8 cellular contexts compared by ENCODE assay signal in the genomic region with DNA sequence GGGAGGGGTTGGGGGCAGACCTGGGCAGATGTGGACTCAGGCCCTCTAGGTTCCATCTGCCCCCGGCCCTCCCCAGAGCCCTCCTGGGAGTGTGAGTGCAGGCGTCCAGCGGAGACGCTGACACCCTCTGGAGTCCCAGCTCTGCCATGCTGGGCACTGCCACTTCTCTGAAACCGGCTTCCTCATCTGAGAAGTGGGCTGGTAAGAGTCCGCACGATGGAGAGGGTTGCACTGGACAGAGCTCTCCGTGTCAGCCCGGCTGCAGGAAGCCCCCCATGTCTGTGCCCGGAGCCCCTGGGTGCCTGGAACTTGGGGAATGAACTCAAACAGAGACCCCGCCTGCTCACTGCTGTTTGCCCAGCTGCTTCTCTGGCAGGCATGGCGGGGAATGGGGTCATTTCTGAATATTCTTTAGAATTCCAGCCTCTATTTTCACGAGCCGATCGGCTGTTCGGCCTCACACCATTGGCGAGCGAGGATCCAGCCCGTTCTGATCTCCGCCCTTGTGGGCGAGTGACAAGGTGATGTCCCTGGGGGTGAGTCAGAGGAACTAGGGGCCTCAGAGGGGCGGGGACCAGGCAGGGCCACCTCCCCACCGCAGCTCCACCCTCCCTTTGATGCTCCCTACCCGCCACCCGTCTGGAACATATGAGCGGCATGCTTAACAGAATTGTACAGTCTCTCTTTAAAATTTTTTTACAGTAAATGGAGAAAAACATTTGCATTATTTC. TPM values are rescaled to one million over a fixed set of nuclear protein-coding genes. Genes with fewer than 3 reads are reported as not detected.
A peak's percentile ranks its signal among the peaks of the same experiment; 100 is the strongest.
DNase-seq lines count a peak whose midpoint lies in the region; ATAC-seq and TF ChIP-seq lines count a peak whose summit lies in the region.

No MANE protein-coding gene starts in this region.

- H3K4me1 ChIP-seq in Panc1 (ENCODE audit: control insufficient read depth, insufficient read depth, low read length) (peaks cover 8% of the 10 kb centered on the region), smooth muscle cell (ENCODE audit: low read depth) (peaks cover 16% of the 10 kb centered on the region)

- H2AFZ ChIP-seq in smooth muscle cell (ENCODE audit: low read depth), result peak overlapping the region; percentile 11

- peak in 6 of 10 experiments; percentile 11 to 51 (median 27) for DNase-seq in CD4-positive, alpha-beta T cell
- DNase-seq in Panc1 (ENCODE audit: low read depth, low spot score) (no peak), smooth muscle cell (lab: John Stamatoyannopoulos, UW; ENCODE audit: unreplicated experiment) (no peak), globus pallidus (ENCODE audit: low spot score) (no peak), caudate nucleus (lab: John Stamatoyannopoulos, UW) (no peak)
- peak; percentile 44 for DNase-seq in activated T-helper 1 cell treated with anti-CD3 and anti-CD28 coated beads, Interleukin-12 subunit alpha, Interleukin-12 subunit beta, Interleukin-2, Interleukin-4 antibody, amounts not matched to agents 30 ng/mL and 10 ng/mL and 1 ng/mL, durations not matched to agents 14 hours and 24 hours and 36 hours (ENCODE audit: low spot score)

- no peak overlapping the region for H3K4me3 Mint-ChIP-seq in CD4-positive, alpha-beta T cell
- H3K4me3 Mint-ChIP-seq in activated T-helper 1 cell treated with anti-CD3 and anti-CD28 coated beads, Interleukin-12 subunit alpha, Interleukin-12 subunit beta, Interleukin-2, Interleukin-4 antibody, amounts not matched to agents 30 ng/mL and 10 ng/mL and 1 ng/mL, durations not matched to agents 14 hours and 24 hours and 36 hours, result peak overlapping the region; percentile 40

- peak overlapping the region; percentile 83 for H3K4me2 ChIP-seq in smooth muscle cell

- ATAC-seq in CD4-positive, alpha-beta T cell (ENCODE audit: poor library complexity), result peak; percentile 48
- ATAC-seq in Panc1 (0 out of 2 replicates have a peak, but pooled peaks have one; percentile 19), HG02973 (IDR thresholded peaks at IDR 0.05; ENCODE audit: unreplicated experiment) (no peak), HG02678 (IDR thresholded peaks at IDR 0.05; ENCODE audit: unreplicated experiment) (no peak)

- no peak for TF ChIP-seq CTCF in CD4-positive, alpha-beta T cell (IDR thresholded peaks at IDR 0.05)
- TF ChIP-seq CTCF in Panc1 (IDR thresholded peaks at IDR 0.05) (no peak), smooth muscle cell (IDR thresholded peaks at IDR 0.05; ENCODE audit: borderline replicate concordance, insufficient read depth, poor library complexity, severe bottlenecking) (no peak)

- H3K9ac ChIP-seq in smooth muscle cell (ENCODE audit: low read depth), result peak overlapping the region; percentile 1

- intact Hi-C loops in CD4-positive, alpha-beta T cell (cut with DNase I, micrococcal nuclease), result no loop called here
- intact Hi-C loops in Panc1 (cut with micrococcal nuclease; ENCODE audit: unreplicated experiment), result no loop called here
- intact Hi-C loops in activated T-helper 1 cell treated with anti-CD3 and anti-CD28 coated beads, Interleukin-12 subunit alpha, Interleukin-12 subunit beta, Interleukin-2, Interleukin-4 antibody, amounts not matched to agents 30 ng/mL and 10 ng/mL and 1 ng/mL, durations not matched to agents 14 hours and 24 hours and 36 hours (cut with micrococcal nuclease), result loop anchor here (1.0 to 5.0 kb wide), 4 partner anchors 21 to 100 kb away; no protein-coding TSS in a partner anchor

- H3K79me2 ChIP-seq in smooth muscle cell (ENCODE audit: low read depth), result no peaks in the 10 kb centered on the region

- peaks cover 6% of the 10 kb centered on the region for H3F3A ChIP-seq in smooth muscle cell (ENCODE audit: low read depth)

- no peaks in the 10 kb centered on the region for H4K20me1 ChIP-seq in smooth muscle cell (ENCODE audit: low read depth)

- no peaks in the 10 kb centered on the region for H3K36me3 Mint-ChIP-seq in CD4-positive, alpha-beta T cell (ENCODE audit: low read depth)
- H3K36me3 Mint-ChIP-seq in activated T-helper 1 cell treated with anti-CD3 and anti-CD28 coated beads, Interleukin-12 subunit alpha, Interleukin-12 subunit beta, Interleukin-2, Interleukin-4 antibody, amounts not matched to agents 30 ng/mL and 10 ng/mL and 1 ng/mL, durations not matched to agents 14 hours and 24 hours and 36 hours (ENCODE audit: low read depth), result no peaks in the 10 kb centered on the region

- no peak overlapping the region for H3K27ac Mint-ChIP-seq in CD4-positive, alpha-beta T cell
- peak overlapping the region; percentile 44 for H3K27ac Mint-ChIP-seq in activated T-helper 1 cell treated with anti-CD3 and anti-CD28 coated beads, Interleukin-12 subunit alpha, Interleukin-12 subunit beta, Interleukin-2, Interleukin-4 antibody, amounts not matched to agents 30 ng/mL and 10 ng/mL and 1 ng/mL, durations not matched to agents 14 hours and 24 hours and 36 hours

- H3K4me3 ChIP-seq in Panc1 (ENCODE audit: low read depth in 2 of 2, low read length in 2 of 2) (no peak overlapping the region), smooth muscle cell (peak overlapping the region; percentile 30)

- no TSS peak for BruUV-seq in Panc1 (replicated peaks; lab: Mats Ljungman, UMichigan)

- peaks cover 15% of the 10 kb centered on the region for H3K27me3 ChIP-seq in CD4-positive, alpha-beta T cell (ENCODE audit: control insufficient read depth, insufficient read depth, low read length)
- H3K27me3 ChIP-seq in Panc1 (ENCODE audit: control insufficient read depth, insufficient read depth, low read length), result no peaks in the 10 kb centered on the region
- H3K27me3 ChIP-seq in smooth muscle cell (ENCODE audit: low read depth), result no peaks in the 10 kb centered on the region

- H3K36me3 ChIP-seq in Panc1 (ENCODE audit: control insufficient read depth, insufficient read depth, low read length) (no peaks in the 10 kb centered on the region), smooth muscle cell (ENCODE audit: low read depth) (no peaks in the 10 kb centered on the region)

- H3K27ac ChIP-seq in CD4-positive, alpha-beta T cell (ENCODE audit: low read depth, low read length), result no peak overlapping the region
- H3K27ac ChIP-seq in Panc1 (ENCODE audit: low read length), result no peak overlapping the region
- H3K27ac ChIP-seq in smooth muscle cell (ENCODE audit: low read depth), result peak overlapping the region; percentile 70
- no peak overlapping the region for H3K27ac ChIP-seq in caudate nucleus (ENCODE audit: low read depth, low read length)

- WGBS in smooth muscle cell (ENCODE audit: low lambda C conversion rate), result 43% methylated on average over 26 of the region's 26 CpGs

- POLR2A ChIA-PET in CD4-positive, alpha-beta T cell (lab: Charles Lee), result no interaction called here
- POLR2A ChIA-PET in Panc1 (lab: Charles Lee), result no interaction called here

- H3K27me3 Mint-ChIP-seq in CD4-positive, alpha-beta T cell, result peaks cover 14% of the 10 kb centered on the region
- peaks cover 7% of the 10 kb centered on the region for H3K27me3 Mint-ChIP-seq in activated T-helper 1 cell treated with anti-CD3 and anti-CD28 coated beads, Interleukin-12 subunit alpha, Interleukin-12 subunit beta, Interleukin-2, Interleukin-4 antibody, amounts not matched to agents 30 ng/mL and 10 ng/mL and 1 ng/mL, durations not matched to agents 14 hours and 24 hours and 36 hours (ENCODE audit: insufficient read depth)

- CTCF ChIA-PET in CD4-positive, alpha-beta T cell (lab: Charles Lee), result no interaction called here
- CTCF ChIA-PET in Panc1 (lab: Charles Lee), result no interaction called here

- H3K9me3 ChIP-seq in CD4-positive, alpha-beta T cell (ENCODE audit: control insufficient read depth, low read length), result no peaks in the 10 kb centered on the region
- H3K9me3 ChIP-seq in Panc1 (ENCODE audit: control insufficient read depth, insufficient read depth, low read depth, low read length) (no peaks in the 10 kb centered on the region), smooth muscle cell (replicated peaks; ENCODE audit: low read depth) (no peaks in the 10 kb centered on the region)

- H3K9me3 Mint-ChIP-seq in CD4-positive, alpha-beta T cell, result no peaks in the 10 kb centered on the region
- no peaks in the 10 kb centered on the region for H3K9me3 Mint-ChIP-seq in activated T-helper 1 cell treated with anti-CD3 and anti-CD28 coated beads, Interleukin-12 subunit alpha, Interleukin-12 subunit beta, Interleukin-2, Interleukin-4 antibody, amounts not matched to agents 30 ng/mL and 10 ng/mL and 1 ng/mL, durations not matched to agents 14 hours and 24 hours and 36 hours

- H3K4me1 Mint-ChIP-seq in CD4-positive, alpha-beta T cell (ENCODE audit: low read depth), result no peaks in the 10 kb centered on the region
- H3K4me1 Mint-ChIP-seq in activated T-helper 1 cell treated with anti-CD3 and anti-CD28 coated beads, Interleukin-12 subunit alpha, Interleukin-12 subunit beta, Interleukin-2, Interleukin-4 antibody, amounts not matched to agents 30 ng/mL and 10 ng/mL and 1 ng/mL, durations not matched to agents 14 hours and 24 hours and 36 hours (ENCODE audit: low read depth), result peaks cover 13% of the 10 kb centered on the region

- in situ Hi-C loops in Panc1 (cut with HindIII; ENCODE audit: low pct_unique_long_range_greater_than_20kb, low sequenced_read_pairs), result no loop called here

RNA-seq across cellular contexts. Expression of a gene that starts 47.8 kb away (rescaled TPM):
- total RNA-seq in CD4-positive, alpha-beta T cell, result not detected
- total RNA-seq in Panc1 (2021; ENCODE audit: unreplicated experiment), result 53.2 TPM
- 45.6 TPM for polyA plus RNA-seq in Panc1 (2012; ENCODE audit: insufficient read length)
- total RNA-seq in activated T-helper 1 cell treated with anti-CD3 and anti-CD28 coated beads, Interleukin-12 subunit alpha, Interleukin-12 subunit beta, Interleukin-2, Interleukin-4 antibody, amounts not matched to agents 30 ng/mL and 10 ng/mL and 1 ng/mL, durations not matched to agents 14 hours and 24 hours and 36 hours, result not detected in 2 replicates
- total RNA-seq in smooth muscle cell, result 1.6 and 1.9 TPM in 2 replicates
- polyA plus RNA-seq in smooth muscle cell, result 9.2 and 9.4 TPM in 2 replicates

Comparison
In these comparisons a context has a peak if more than half of its experiments do, and no peak if none do; other contexts are left out.
1. ATAC-seq: peak in CD4-positive, alpha-beta T cell (single experiment) and Panc1 (single experiment); none in HG02973 (single experiment) and HG02678 (single experiment).
2. DNase-seq: peak in CD4-positive, alpha-beta T cell (6 of 10) and activated T-helper 1 cell treated with anti-CD3 and anti-CD28 coated beads, Interleukin-12 subunit alpha, Interleukin-12 subunit beta, Interleukin-2, Interleukin-4 antibody, amounts not matched to agents 30 ng/mL and 10 ng/mL and 1 ng/mL, durations not matched to agents 14 hours and 24 hours and 36 hours (single experiment); none in Panc1 (single experiment), smooth muscle cell (single experiment), globus pallidus (single experiment) and caudate nucleus (0 of 61).
3. RNA of a gene that starts 47.8 kb away (total RNA-seq): 53.2 TPM in Panc1 (single experiment); 1.6 to 1.9 TPM in smooth muscle cell, not detected in CD4-positive, alpha-beta T cell and not detected in activated T-helper 1 cell treated with anti-CD3 and anti-CD28 coated beads, Interleukin-12 subunit alpha, Interleukin-12 subunit beta, Interleukin-2, Interleukin-4 antibody, amounts not matched to agents 30 ng/mL and 10 ng/mL and 1 ng/mL, durations not matched to agents 14 hours and 24 hours and 36 hours; every median in the first group is over 10 times any median in the second.